7 cellular contexts compared by ENCODE assay signal in genomic region chr5:149535787-149536186, GRCh38. TPM values are rescaled to one million over a fixed set of nuclear protein-coding genes. Genes with fewer than 3 reads are reported as not detected.
DNase-seq lines count a peak whose midpoint lies in the region; ATAC-seq and TF ChIP-seq lines count a peak whose summit lies in the region.
"Not testable (repeated sequence)": the region's sequence is repeated elsewhere in the genome, so short reads cannot be mapped to it uniquely, and the experiment has no call there.

No MANE protein-coding gene starts in this region.

- H3K79me1 ChIP-seq in IMR-90 (ENCODE audit: low read depth in 1 of 2, low read length in 2 of 2) = peaks cover 0 to 11% of the 10 kb centered on the region in 2 experiments; a peak in 2 of 4 replicates

- H2AK9ac ChIP-seq in IMR-90 (replicated peaks; ENCODE audit: low read depth, low read length, poor library complexity) = not testable (repeated sequence)

- TF ChIP-seq RAD21 in IMR-90 (IDR thresholded peaks at IDR 0.05; ENCODE audit: low read length) = not testable (repeated sequence)

- dilution Hi-C loops in IMR-90 (cut with HindIII; ENCODE audit: low sequenced_read_pairs, unreplicated experiment) = not testable (repeated sequence)

- H3K4me3 Mint-ChIP-seq in CD4-positive, alpha-beta T cell; activated CD4-positive, alpha-beta T cell treated with anti-CD3 and anti-CD28 coated beads for 36 hours; MCF 10A (ENCODE audit: unreplicated experiment); natural killer cell: not testable (repeated sequence)

- not testable (repeated sequence) for TF ChIP-seq CTCF in CD4-positive, alpha-beta T cell (IDR thresholded peaks at IDR 0.05); IMR-90 (conservative IDR thresholded peaks at IDR 0.05; ENCODE audit: low read depth, low read length); MCF 10A (IDR thresholded peaks at IDR 0.05; ENCODE audit: unreplicated experiment); esophagus muscularis mucosa (IDR thresholded peaks at IDR 0.05); natural killer cell (IDR thresholded peaks at IDR 0.05); gastrocnemius medialis (IDR thresholded peaks at IDR 0.05 in 4 of 5, conservative IDR thresholded peaks at IDR 0.05 in 1 of 5)

- not testable (repeated sequence) for H2BK15ac ChIP-seq in IMR-90 (ENCODE audit: low read depth, low read length)

- BruUV-seq in IMR-90 (replicated peaks; lab: Mats Ljungman, UMichigan); MCF 10A (replicated peaks; lab: Mats Ljungman, UMichigan): not testable (repeated sequence)

- H2AK5ac ChIP-seq in IMR-90 (ENCODE audit: low read depth, low read length) = not testable (repeated sequence)

- H3K36me3 ChIP-seq in IMR-90 (ENCODE audit: control insufficient read depth, insufficient read depth, low read length) = peaks cover 24% of the 10 kb centered on the region
- peaks cover 11 to 34% (median 22%) of the 10 kb centered on the region in 4 donors for H3K36me3 ChIP-seq in esophagus muscularis mucosa
- H3K36me3 ChIP-seq in gastrocnemius medialis = not testable (repeated sequence)

- not testable (repeated sequence) for H3K14ac ChIP-seq in IMR-90 (replicated peaks; ENCODE audit: low read depth, low read length)

- H4K91ac ChIP-seq in IMR-90 (ENCODE audit: insufficient read depth, low read depth, low read length) = not testable (repeated sequence)

- not testable (repeated sequence) for H3K4me2 ChIP-seq in IMR-90 (ENCODE audit: low read depth, low read length)

- not testable (repeated sequence) for H3K27me3 Mint-ChIP-seq in CD4-positive, alpha-beta T cell; activated CD4-positive, alpha-beta T cell treated with anti-CD3 and anti-CD28 coated beads for 36 hours; MCF 10A (ENCODE audit: insufficient read depth, unreplicated experiment); natural killer cell (ENCODE audit: low read depth in 2 of 2)

- H3K23ac ChIP-seq in IMR-90 (ENCODE audit: low read depth, low read length) = not testable (repeated sequence)

- not testable (repeated sequence) for H3K4me3 ChIP-seq in IMR-90 (ENCODE audit: insufficient read depth, low read depth, low read length); esophagus muscularis mucosa; gastrocnemius medialis

- not testable (repeated sequence) for H3K4ac ChIP-seq in IMR-90 (ENCODE audit: low read depth, low read length)

- not testable (repeated sequence) for H3K9me1 ChIP-seq in IMR-90 (ENCODE audit: insufficient read depth, low read length)

- H2AFZ ChIP-seq in IMR-90 (replicated peaks; ENCODE audit: low read length, poor library complexity) = not testable (repeated sequence)

- not testable (repeated sequence) for TF ChIP-seq POLR2A in IMR-90 (IDR thresholded peaks at IDR 0.05; ENCODE audit: low read depth, low read length); esophagus muscularis mucosa (IDR thresholded peaks at IDR 0.05; ENCODE audit: low read depth); gastrocnemius medialis (IDR thresholded peaks at IDR 0.05)

- peak overlapping the region; percentile 23 for H2BK5ac ChIP-seq in IMR-90 (ENCODE audit: low read depth, low read length, poor library complexity, severe bottlenecking)

- H2BK20ac ChIP-seq in IMR-90 (ENCODE audit: low read depth, low read length) = not testable (repeated sequence)

- not testable (repeated sequence) for ATAC-seq in CD4-positive, alpha-beta T cell (ENCODE audit: poor library complexity); IMR-90 (ENCODE audit: low read depth); activated CD4-positive, alpha-beta T cell treated with anti-CD3 and anti-CD28 coated beads for 36 hours; natural killer cell; gastrocnemius medialis

- no CpG with 5 or more reads among the region's 6 CpGs for WGBS in IMR-90 (ENCODE audit: extremely low coverage in 2 of 2, insufficient read length in 1 of 2), 2 experiments
- WGBS in esophagus muscularis mucosa = 84% methylated on average over 6 of the region's 6 CpGs

- not testable (repeated sequence) for TF ChIP-seq EP300 in esophagus muscularis mucosa (IDR thresholded peaks at IDR 0.05)

- in situ Hi-C loops in IMR-90 (cut with MboI; ENCODE audit: low sequenced_read_pairs); gastrocnemius medialis (cut with MboI; ENCODE audit: low sequenced_read_pairs in 4 of 4): not testable (repeated sequence)

- H3K27me3 ChIP-seq in CD4-positive, alpha-beta T cell (ENCODE audit: control insufficient read depth, insufficient read depth, low read length); IMR-90 (ENCODE audit: control insufficient read depth, insufficient read depth, low read length); esophagus muscularis mucosa; gastrocnemius medialis: not testable (repeated sequence)

- peak overlapping the region; percentile 32 for H3K27ac Mint-ChIP-seq in CD4-positive, alpha-beta T cell
- peak overlapping the region; percentile 31 for H3K27ac Mint-ChIP-seq in activated CD4-positive, alpha-beta T cell treated with anti-CD3 and anti-CD28 coated beads for 36 hours
- H3K27ac Mint-ChIP-seq in MCF 10A (ENCODE audit: low read depth, unreplicated experiment) = peak overlapping the region; percentile 17
- peak overlapping the region; percentile 6 to 21 for H3K27ac Mint-ChIP-seq in natural killer cell

- CTCF ChIA-PET in CD4-positive, alpha-beta T cell (lab: Charles Lee) = not testable (repeated sequence)
- CTCF ChIA-PET in IMR-90 (lab: Yijun Ruan, JAX) = interaction anchor here (1.2 kb wide), 1 partner anchor 11 kb away, joined by 4 read pairs; no protein-coding TSS in a partner anchor
- CTCF ChIA-PET in activated CD4-positive, alpha-beta T cell treated with anti-CD3 and anti-CD28 coated beads for 36 hours (lab: Charles Lee) = interaction anchor here (0.7 to 2.7 kb wide), 4 partner anchors 9 to 32 kb away, joined by 3 to 6 read pairs (median 4); no protein-coding TSS in a partner anchor
- CTCF ChIA-PET in MCF 10A (lab: Yijun Ruan, JAX) = interaction anchor here (0.8 to 1.8 kb wide), 4 partner anchors 7 to 164 kb away, joined by 3 to 10 read pairs (median 4); no protein-coding TSS in a partner anchor

- H4K5ac ChIP-seq in IMR-90 (ENCODE audit: low read depth, low read length) = not testable (repeated sequence)

- peaks cover 100% of the 10 kb centered on the region for H4K20me1 ChIP-seq in IMR-90 (ENCODE audit: insufficient read depth, low read length)

- H3K9me3 Mint-ChIP-seq in CD4-positive, alpha-beta T cell; activated CD4-positive, alpha-beta T cell treated with anti-CD3 and anti-CD28 coated beads for 36 hours (ENCODE audit: low read depth); MCF 10A (ENCODE audit: unreplicated experiment); natural killer cell: not testable (repeated sequence)

- H4K8ac ChIP-seq in IMR-90 (ENCODE audit: low read depth in 2 of 2, low read length in 2 of 2) = not testable (repeated sequence)

- H3K27ac ChIP-seq in CD4-positive, alpha-beta T cell (ENCODE audit: low read depth, low read length); IMR-90 (ENCODE audit: insufficient read depth, low read length): not testable (repeated sequence)
- peak overlapping the region; percentile 1 to 24 (median 17) for H3K27ac ChIP-seq in esophagus muscularis mucosa (replicated peaks in 1 of 4)
- peak overlapping the region; percentile 2 to 51 (median 23) for H3K27ac ChIP-seq in gastrocnemius medialis

- H2BK120ac ChIP-seq in IMR-90 (ENCODE audit: low read depth, low read length) = not testable (repeated sequence)

- not testable (repeated sequence) for H3K18ac ChIP-seq in IMR-90 (ENCODE audit: low read depth, low read length)

- peaks cover 78% of the 10 kb centered on the region for H3K4me1 Mint-ChIP-seq in CD4-positive, alpha-beta T cell (ENCODE audit: low read depth)
- peaks cover 66% of the 10 kb centered on the region for H3K4me1 Mint-ChIP-seq in activated CD4-positive, alpha-beta T cell treated with anti-CD3 and anti-CD28 coated beads for 36 hours
- peaks cover 41% of the 10 kb centered on the region for H3K4me1 Mint-ChIP-seq in MCF 10A (ENCODE audit: insufficient read depth, unreplicated experiment)
- H3K4me1 Mint-ChIP-seq in natural killer cell = peaks cover 57 to 67% of the 10 kb centered on the region in 2 donors

- POLR2A ChIA-PET in CD4-positive, alpha-beta T cell (lab: Charles Lee); IMR-90 (lab: Charles Lee; ENCODE audit: unreplicated experiment): not testable (repeated sequence)
- POLR2A ChIA-PET in activated CD4-positive, alpha-beta T cell treated with anti-CD3 and anti-CD28 coated beads for 36 hours (lab: Charles Lee) = interaction anchor here (0.7 to 1.9 kb wide), 3 partner anchors 11 to 160 kb away, joined by 3 to 5 read pairs (median 3); partner anchors contain the start of gene CSNK1A1
- POLR2A ChIA-PET in MCF 10A (lab: Yijun Ruan, JAX) = interaction anchor here (0.7 to 6.9 kb wide), 9 partner anchors 8 to 527 kb away, joined by 3 to 60 read pairs (median 5); partner anchors contain the start of gene CSNK1A1

- intact Hi-C loops in CD4-positive, alpha-beta T cell (cut with DNase I, micrococcal nuclease); activated CD4-positive, alpha-beta T cell treated with anti-CD3 and anti-CD28 coated beads for 36 hours (cut with DNase I, micrococcal nuclease); MCF 10A (cut with micrococcal nuclease); esophagus muscularis mucosa (cut with DNase I); natural killer cell (cut with micrococcal nuclease): not testable (repeated sequence)
- intact Hi-C loops in IMR-90 (cut with micrococcal nuclease) = loop anchor here (5.0 kb wide), 1 partner anchor 33 kb away; no protein-coding TSS in a partner anchor
- intact Hi-C loops in gastrocnemius medialis (cut with DNase I; ENCODE audit: low total_unique reads) = loop anchor here (5.0 kb wide), 1 partner anchor 33 kb away; no protein-coding TSS in a partner anchor

- H3K4me1 ChIP-seq in IMR-90 (ENCODE audit: control insufficient read depth, insufficient read depth, low read length) = not testable (repeated sequence)
- H3K4me1 ChIP-seq in esophagus muscularis mucosa = peaks cover 72 to 95% (median 93%) of the 10 kb centered on the region in 4 donors
- peaks cover 64 to 74% of the 10 kb centered on the region in 2 donors for H3K4me1 ChIP-seq in gastrocnemius medialis

- H3K56ac ChIP-seq in IMR-90 (ENCODE audit: extremely low read depth, insufficient read depth, low read length) = not testable (repeated sequence)

- H3K36me3 Mint-ChIP-seq in CD4-positive, alpha-beta T cell (ENCODE audit: low read depth) = peaks cover 71% of the 10 kb centered on the region
- peaks cover 66% of the 10 kb centered on the region for H3K36me3 Mint-ChIP-seq in activated CD4-positive, alpha-beta T cell treated with anti-CD3 and anti-CD28 coated beads for 36 hours (ENCODE audit: low read depth)
- H3K36me3 Mint-ChIP-seq in MCF 10A (ENCODE audit: insufficient read depth, unreplicated experiment) = peaks cover 90% of the 10 kb centered on the region
- not testable (repeated sequence) for H3K36me3 Mint-ChIP-seq in natural killer cell

- not testable (repeated sequence) for H3K9ac ChIP-seq in IMR-90 (ENCODE audit: low read depth, low read length)

- not testable (repeated sequence) for H3K9me3 ChIP-seq in CD4-positive, alpha-beta T cell (ENCODE audit: control insufficient read depth, low read length); IMR-90 (ENCODE audit: control insufficient read depth, insufficient read depth, low read length); esophagus muscularis mucosa; gastrocnemius medialis

- DNase-seq in CD4-positive, alpha-beta T cell; IMR-90; activated CD4-positive, alpha-beta T cell treated with anti-CD3 and anti-CD28 coated beads for 36 hours; MCF 10A (ENCODE audit: unreplicated experiment); esophagus muscularis mucosa (ENCODE audit: extremely low spot score); natural killer cell; gastrocnemius medialis: not testable (repeated sequence)

RNA-seq across cellular contexts. Expression of gene CSNK1A1, which starts 15.5 kb away (rescaled TPM):
- total RNA-seq in CD4-positive, alpha-beta T cell = 100 to 1,000 TPM; 201 to 217 TPM
- 419 and 573 TPM in 2 replicates for total RNA-seq in IMR-90 (2012; rRNA removed)
- polyA plus RNA-seq in IMR-90 (2012; rRNA removed) = 112 and 140 TPM in 2 replicates
- 64.4 and 68.9 TPM in 2 replicates for polyA plus RNA-seq in IMR-90 (2012; cell fraction: cytosol; rRNA removed)
- 56.7 and 85.2 TPM in 2 replicates for polyA plus RNA-seq in IMR-90 (2012; cell fraction: nucleus; rRNA removed; ENCODE audit: low replicate concordance)
- 100 to 1,000 TPM; 169 to 203 TPM for total RNA-seq in activated CD4-positive, alpha-beta T cell treated with anti-CD3 and anti-CD28 coated beads for 36 hours
- total RNA-seq in MCF 10A (2022) = 666 and 744 TPM in 2 replicates
- 100 to 1,000 TPM; 283 to 347 (median 336) TPM for total RNA-seq in esophagus muscularis mucosa
- 100 to 1,000 TPM; 183 to 209 (median 206) TPM for total RNA-seq in natural killer cell
- total RNA-seq in gastrocnemius medialis = 100 to 1,000 TPM; 157 to 252 (median 215) TPM

RNA-seq across cellular contexts. Expression of gene ARHGEF37, which starts 45.5 kb away (rescaled TPM):
- total RNA-seq in CD4-positive, alpha-beta T cell = under 1 TPM in 1 of 2 experiments, not detected in 1; 0.41 TPM
- 0.28 and 0.54 TPM in 2 replicates for total RNA-seq in IMR-90 (2012; rRNA removed)
- polyA plus RNA-seq in IMR-90 (2012; rRNA removed) = 0.39 and 0.42 TPM in 2 replicates
- 0.15 and 0.37 TPM in 2 replicates for polyA plus RNA-seq in IMR-90 (2012; cell fraction: cytosol; rRNA removed)
- polyA plus RNA-seq in IMR-90 (2012; cell fraction: nucleus; rRNA removed; ENCODE audit: low replicate concordance) = 0.74 and 1.1 TPM in 2 replicates
- 1 to 10 TPM; 1.7 to 2.1 TPM for total RNA-seq in activated CD4-positive, alpha-beta T cell treated with anti-CD3 and anti-CD28 coated beads for 36 hours
- total RNA-seq in MCF 10A (2022) = 3.9 and 5.1 TPM in 2 replicates
- 10 to 100 TPM; 11.9 to 22.0 (median 19.5) TPM for total RNA-seq in esophagus muscularis mucosa
- 1 to 10 TPM in 1 of 3 donors, under 1 TPM in 1, not detected in 1; 0.61 to 2.6 TPM for total RNA-seq in natural killer cell
- 10 to 100 TPM in 3 of 4 donors, 1 to 10 TPM in 1; 9.5 to 28.6 (median 21.0) TPM for total RNA-seq in gastrocnemius medialis
